15 cellular contexts compared by ENCODE assay signal in genomic region chr10:77640167-77640566, GRCh38. TPM values are rescaled to one million over a fixed set of nuclear protein-coding genes. Genes with fewer than 3 reads are reported as not detected.
DNase-seq lines count a peak whose midpoint lies in the region; ATAC-seq and TF ChIP-seq lines count a peak whose summit lies in the region.
"Had no signal": no experiment of that assay in that cellular context is flagged by ENCODE, and none has a peak within 500 bp of the region (broad histone marks: within the 10 kb centered on the region; RNA-seq: fewer than 3 reads in every experiment).

No MANE protein-coding gene starts in this region.

- DNase-seq in esophagus muscularis mucosa (ENCODE audit: extremely low spot score) (no peak), osteocyte (ENCODE audit: extremely low spot score, unreplicated experiment) (no peak), type B pancreatic cell (ENCODE audit: extremely low spot score, unreplicated experiment) (no peak), prostate gland (ENCODE audit: low spot score) (no peak)
- DNase-seq: BE2C; CD4-positive, alpha-beta memory T cell; DMS79 treated with DMSO at 0.1 percent for 48 hours; EL; HFFc6 had no signal

- H3K9me3 Mint-ChIP-seq in osteocyte (ENCODE audit: unreplicated experiment): no peaks in the 10 kb centered on the region
- no peaks in the 10 kb centered on the region for H3K9me3 Mint-ChIP-seq in type B pancreatic cell
- H3K9me3 Mint-ChIP-seq: CD4-positive, alpha-beta memory T cell; HFFc6 had no signal

- peaks cover 0 to 33% (median 0%) of the 10 kb centered on the region in 4 donors for H3K27me3 ChIP-seq in esophagus muscularis mucosa
- H3K27me3 ChIP-seq in prostate gland (replicated peaks; ENCODE audit: insufficient read depth): peaks cover 18% of the 10 kb centered on the region

- no peak overlapping the region for H3K4me3 ChIP-seq in HEK293 (ENCODE audit: low read depth, low read length)
- no peak overlapping the region for H3K4me3 ChIP-seq in esophagus muscularis mucosa
- no peak overlapping the region for H3K4me3 ChIP-seq in prostate gland
- H3K4me3 ChIP-seq: HAP-1 had no signal

- H3K4me1 Mint-ChIP-seq in osteocyte (ENCODE audit: unreplicated experiment) (peaks cover 40% of the 10 kb centered on the region), type B pancreatic cell (ENCODE audit: unreplicated experiment) (peaks cover 5% of the 10 kb centered on the region)

- POLR2A ChIA-PET in HEK293 (lab: Yijun Ruan, JAX): no interaction called here

- intact Hi-C loops in esophagus muscularis mucosa (cut with DNase I) (loop anchor here (2.0 to 5.0 kb wide), 2 partner anchors 143 to 465 kb away; no protein-coding TSS in a partner anchor), prostate gland (cut with DNase I) (loop anchor here (2.0 kb wide), 1 partner anchor 467 kb away; no protein-coding TSS in a partner anchor)

- ATAC-seq in HG03135 (IDR thresholded peaks at IDR 0.05; ENCODE audit: unreplicated experiment): no peak
- no peak for ATAC-seq in GM21515 (IDR thresholded peaks at IDR 0.05; ENCODE audit: unreplicated experiment)

- TF ChIP-seq EP300 in esophagus muscularis mucosa (IDR thresholded peaks at IDR 0.05): no peak

- H3K36me3 Mint-ChIP-seq in osteocyte (ENCODE audit: unreplicated experiment) (no peaks in the 10 kb centered on the region), type B pancreatic cell (no peaks in the 10 kb centered on the region)
- H3K36me3 Mint-ChIP-seq: CD4-positive, alpha-beta memory T cell had no signal

- H3K27ac ChIP-seq in HEK293 (ENCODE audit: extremely low read depth, low read depth, low read length) (no peak overlapping the region), esophagus muscularis mucosa (replicated peaks in 1 of 4) (peak overlapping the region; percentile 16 to 93 (median 92)), prostate gland (no peak overlapping the region)
- H3K27ac ChIP-seq: C4-2B, HL-60 had no signal

- H3K36me3 ChIP-seq in HEK293 (ENCODE audit: control insufficient read depth in 2 of 2, insufficient read depth in 1 of 2, low read length in 2 of 2) (no peaks in the 10 kb centered on the region), esophagus muscularis mucosa (no peaks in the 10 kb centered on the region), prostate gland (no peaks in the 10 kb centered on the region)
- H3K36me3 ChIP-seq: BE2C, HAP-1 had no signal

- no peaks in the 10 kb centered on the region for H3K9me3 ChIP-seq in HEK293 (ENCODE audit: control insufficient read depth, insufficient read depth, low read depth, low read length)
- no peaks in the 10 kb centered on the region for H3K9me3 ChIP-seq in esophagus muscularis mucosa
- no peaks in the 10 kb centered on the region for H3K9me3 ChIP-seq in prostate gland
- H3K9me3 ChIP-seq: HAP-1 had no signal

- H3K4me1 ChIP-seq in HEK293 (ENCODE audit: control insufficient read depth, insufficient read depth, low read length): no peaks in the 10 kb centered on the region
- peaks cover 7 to 60% (median 45%) of the 10 kb centered on the region in 4 donors for H3K4me1 ChIP-seq in esophagus muscularis mucosa
- H3K4me1 ChIP-seq in prostate gland (replicated peaks): no peaks in the 10 kb centered on the region
- H3K4me1 ChIP-seq: BE2C, HAP-1 had no signal

- CTCF ChIA-PET in HEK293 (lab: Yijun Ruan, JAX): interaction anchor here (0.6 to 21.0 kb wide), 11 partner anchors 17 to 473 kb away, joined by 3 to 512 read pairs (median 4); no protein-coding TSS in a partner anchor

- WGBS in esophagus muscularis mucosa: 74% methylated on average over 3 of the region's 3 CpGs
- WGBS in prostate gland: 75% methylated on average over 3 of the region's 3 CpGs

- H3K27me3 Mint-ChIP-seq in osteocyte (ENCODE audit: unreplicated experiment) (no peaks in the 10 kb centered on the region), type B pancreatic cell (peaks cover 63% of the 10 kb centered on the region)

- H3K27ac Mint-ChIP-seq in osteocyte (ENCODE audit: unreplicated experiment) (no peak overlapping the region), type B pancreatic cell (no peak overlapping the region)
- H3K27ac Mint-ChIP-seq: CD4-positive, alpha-beta memory T cell; HFFc6 had no signal

- TF ChIP-seq CTCF in HEK293 (tag by site-specific recombination; IDR thresholded peaks at IDR 0.05) (no peak), esophagus muscularis mucosa (IDR thresholded peaks at IDR 0.05) (no peak), osteocyte (IDR thresholded peaks at IDR 0.05) (no peak), type B pancreatic cell (conservative IDR thresholded peaks at IDR 0.05) (no peak), prostate gland (IDR thresholded peaks at IDR 0.05) (no peak)

- H3K4me3 Mint-ChIP-seq in osteocyte (ENCODE audit: unreplicated experiment) (peak overlapping the region; percentile 29), type B pancreatic cell (peak overlapping the region; percentile 67)
- H3K4me3 Mint-ChIP-seq: CD4-positive, alpha-beta memory T cell had no signal

- TF ChIP-seq POLR2A in esophagus muscularis mucosa (IDR thresholded peaks at IDR 0.05; ENCODE audit: low read depth) (no peak), prostate gland (IDR thresholded peaks at IDR 0.05) (no peak)

TF ChIP-seq in HEK293, 187 proteins besides CTCF, POLR2A, EP300 and RAD21:
- TF ChIP-seq ZNF513 (tag by site-specific recombination; IDR thresholded peaks at IDR 0.05) (peak; percentile 64; the same call in 1 of the 2 replicates), ZNF529 (tag by site-specific recombination; IDR thresholded peaks at IDR 0.05; ENCODE audit: insufficient replicate concordance) (no peak)

RNA-seq across cellular contexts. Expression of gene KCNMA1, which starts 2.6 kb away (rescaled TPM):
- 100 to 1,000 TPM; 146 to 300 (median 265) TPM for total RNA-seq in esophagus muscularis mucosa
- 95.5 and 98.1 TPM in 2 replicates for total RNA-seq in osteocyte
- total RNA-seq in type B pancreatic cell (ENCODE audit: low replicate concordance): 27.9 and 30.1 TPM in 2 replicates
- 10 to 100 TPM; 29.1 to 37.9 TPM for total RNA-seq in prostate gland
- total RNA-seq: CD4-positive, alpha-beta memory T cell had no signal

Comparison
In these comparisons a context has a peak if more than half of its experiments do, and no peak if none do; other contexts are left out.
1. H3K27ac ChIP-seq: peak in esophagus muscularis mucosa (4 of 4); none in HEK293 (single experiment) and prostate gland (0 of 2).